Comparison of ENCODE assay signal across 8 cellular contexts in the genomic region with DNA sequence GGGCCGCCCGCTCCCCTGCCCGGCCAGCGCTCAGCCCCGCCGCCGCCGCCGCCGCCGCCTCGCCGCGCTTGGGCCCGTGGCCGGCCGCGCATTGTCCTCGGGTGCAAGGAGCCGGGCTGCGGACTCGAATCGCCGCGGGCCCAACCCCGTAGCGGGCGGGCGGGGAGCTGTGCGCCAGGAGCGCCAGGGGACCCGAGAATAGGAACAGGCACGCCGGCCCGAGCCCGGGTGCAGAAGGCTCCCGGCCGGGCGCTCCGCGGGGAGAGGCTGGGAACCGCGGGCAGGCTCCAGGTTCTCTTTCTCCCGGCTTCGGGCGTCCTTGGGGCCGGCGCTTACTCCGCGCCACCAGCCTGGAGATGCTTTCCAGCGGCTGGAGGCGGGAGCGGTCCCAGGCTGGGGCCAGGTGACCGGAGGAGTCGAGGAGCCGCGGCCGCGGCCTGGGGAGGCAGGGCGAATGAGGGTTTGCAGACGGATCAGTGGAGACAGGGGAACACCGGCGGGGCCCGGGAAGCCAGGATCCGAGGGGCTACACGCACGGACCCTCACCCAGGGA. TPM values are rescaled to one million over a fixed set of nuclear protein-coding genes. Genes with fewer than 3 reads are reported as not detected.
DNase-seq lines count a peak whose midpoint lies in the region; ATAC-seq and TF ChIP-seq lines count a peak whose summit lies in the region.

No MANE protein-coding gene starts in this region.

- H3K14ac ChIP-seq in mesenchymal stem cell (ENCODE audit: low read length in 2 of 2): peak overlapping the region in 1 of 2 experiments; percentile 53

- peaks cover 2% of the 10 kb centered on the region for H3K79me1 ChIP-seq in mesenchymal stem cell (replicated peaks; ENCODE audit: low read length, poor library complexity, severe bottlenecking)

- DNase-seq in RPMI8226: peak; percentile 8
- DNase-seq in dermis blood vessel endothelial cell: peak; percentile 46
- DNase-seq in mesenchymal stem cell: peak; percentile 66
- no peak for DNase-seq in tibial nerve (ENCODE audit: low spot score in 2 of 2)
- DNase-seq in cortex of kidney (lab: John Stamatoyannopoulos, UW): no peak
- DNase-seq in iPS-NIHi11 (ENCODE audit: low spot score): no peak

- H3K23ac ChIP-seq in mesenchymal stem cell (ENCODE audit: low read length in 2 of 2): peak overlapping the region in 1 of 2 experiments; percentile 70

- H4K91ac ChIP-seq in mesenchymal stem cell (ENCODE audit: low read length): peak overlapping the region; percentile 58

- TF ChIP-seq EP300 in tibial nerve (IDR thresholded peaks at IDR 0.05): no peak

- no peak for TF ChIP-seq CTCF in tibial nerve (IDR thresholded peaks at IDR 0.05)

- under 1% methylated on average over 45 of the region's 67 CpGs for WGBS in mesenchymal stem cell
- 0 to 2% methylated on average over 34 to 67 of the region's 67 CpGs for WGBS in tibial nerve, 2 donors

- H3K27me3 ChIP-seq in ACC112 (ENCODE audit: insufficient read depth, low read length) (peaks cover 31% of the 10 kb centered on the region), mesenchymal stem cell (ENCODE audit: control insufficient read depth in 1 of 2, insufficient read depth in 1 of 2, low read length in 2 of 2) (peaks cover 0 to 65% of the 10 kb centered on the region in 2 experiments), tibial nerve (no peaks in the 10 kb centered on the region)

- peak overlapping the region; percentile 69 for H4K8ac ChIP-seq in mesenchymal stem cell (ENCODE audit: low read length)

- no peaks in the 10 kb centered on the region for H3K9me3 ChIP-seq in mesenchymal stem cell (ENCODE audit: control insufficient read depth, low read length)
- no peaks in the 10 kb centered on the region for H3K9me3 ChIP-seq in tibial nerve

- H2BK15ac ChIP-seq in mesenchymal stem cell (ENCODE audit: low read depth, poor library complexity, severe bottlenecking): peak overlapping the region; percentile 12

- H3K27ac ChIP-seq in ACC112 (ENCODE audit: low read depth, low read length) (no peak overlapping the region), mesenchymal stem cell (ENCODE audit: low read length, poor library complexity, severe bottlenecking) (peak overlapping the region; percentile 79), tibial nerve (peak overlapping the region; percentile 75 to 94 (median 88))

- H3K36me3 ChIP-seq in ACC112 (ENCODE audit: insufficient read depth, low read length): no peaks in the 10 kb centered on the region
- H3K36me3 ChIP-seq in mesenchymal stem cell (ENCODE audit: control insufficient read depth in 1 of 2, insufficient read depth in 2 of 2, low read depth in 1 of 2, low read length in 2 of 2): no peaks in the 10 kb centered on the region
- H3K36me3 ChIP-seq in tibial nerve: no peaks in the 10 kb centered on the region

- H3K4me1 ChIP-seq in ACC112 (ENCODE audit: control insufficient read depth, insufficient read depth, low read length, unreplicated experiment) (peaks cover 6% of the 10 kb centered on the region), mesenchymal stem cell (ENCODE audit: control insufficient read depth, insufficient read depth, low read depth, low read length) (peaks cover 22% of the 10 kb centered on the region), tibial nerve (peaks cover 0 to 53% (median 24%) of the 10 kb centered on the region in 4 donors)

- H3K4me2 ChIP-seq in mesenchymal stem cell (ENCODE audit: low read length, poor library complexity, severe bottlenecking): peak overlapping the region; percentile 82

- peak overlapping the region; percentile 88 for H2AK5ac ChIP-seq in mesenchymal stem cell (ENCODE audit: low read length, severe bottlenecking)

- H3K9ac ChIP-seq in mesenchymal stem cell (ENCODE audit: low read length): peak overlapping the region; percentile 84

- peak overlapping the region; percentile 61 to 88 for H3K18ac ChIP-seq in mesenchymal stem cell (ENCODE audit: low read depth in 1 of 2, low read length in 2 of 2)

- peak overlapping the region in 1 of 2 experiments; percentile 40 for H2BK12ac ChIP-seq in mesenchymal stem cell (ENCODE audit: low read length in 2 of 2)

- peak; percentile 31 for ATAC-seq in GM18498 (IDR thresholded peaks at IDR 0.05; ENCODE audit: unreplicated experiment)

- peak overlapping the region; percentile 82 for H3K4me3 ChIP-seq in ACC112 (ENCODE audit: low read depth, low read length)
- H3K4me3 ChIP-seq in mesenchymal stem cell (ENCODE audit: insufficient read depth in 1 of 2, low read depth in 1 of 2, low read length in 2 of 2): peak overlapping the region; percentile 86 to 87
- H3K4me3 ChIP-seq in tibial nerve: peak overlapping the region; percentile 64 to 82 (median 72)

- no peaks in the 10 kb centered on the region for H3K79me2 ChIP-seq in ACC112 (ENCODE audit: control insufficient read depth, insufficient read depth, low read length, unreplicated experiment)

- peak overlapping the region; percentile 82 for H2BK120ac ChIP-seq in mesenchymal stem cell (ENCODE audit: low read depth, low read length)

- H3K4ac ChIP-seq in mesenchymal stem cell (ENCODE audit: low read depth in 1 of 2, low read length in 2 of 2): peak overlapping the region; percentile 52 to 73

- no peak for TF ChIP-seq POLR2A in tibial nerve (IDR thresholded peaks at IDR 0.05)

- H2AFZ ChIP-seq in ACC112 (ENCODE audit: low read length, unreplicated experiment) (peak overlapping the region; percentile 87), mesenchymal stem cell (ENCODE audit: low read depth, low read length) (no peak overlapping the region)

- H2BK5ac ChIP-seq in mesenchymal stem cell (ENCODE audit: low read depth, low read length, poor library complexity, severe bottlenecking): peak overlapping the region; percentile 98

RNA-seq across cellular contexts. Expression of a gene that starts 0.6 kb away (rescaled TPM):
- not detected in 2 replicates for total RNA-seq in dermis blood vessel endothelial cell
- 3.7 TPM for polyA plus RNA-seq in mesenchymal stem cell (2013, experiment 1 of 2)
- polyA plus RNA-seq in mesenchymal stem cell (2013, experiment 2 of 2): 3.4 TPM
- 1 to 10 TPM; 5.7 to 7.2 (median 6.4) TPM for total RNA-seq in tibial nerve

RNA-seq across cellular contexts. Expression of a gene that starts 53.8 kb away (rescaled TPM):
- total RNA-seq in dermis blood vessel endothelial cell (23.1 and 24.2 TPM in 2 replicates), tibial nerve (10 to 100 TPM; 17.2 to 30.6 (median 20.7) TPM)
- polyA plus RNA-seq in mesenchymal stem cell (2013, experiment 1 of 2): 19.4 TPM
- polyA plus RNA-seq in mesenchymal stem cell (2013, experiment 2 of 2): 18.8 TPM

Comparison
In these comparisons a context has a peak if more than half of its experiments do, and no peak if none do; other contexts are left out.
1. DNase-seq: peak in RPMI8226 (single experiment), dermis blood vessel endothelial cell (single experiment) and mesenchymal stem cell (single experiment); none in tibial nerve (0 of 2), cortex of kidney (single experiment) and iPS-NIHi11 (single experiment).
2. Peak in every context shown above with its lines, with median percentiles within 50 percentile points of each other: H3K4me3 ChIP-seq.